ENCODE assay signal across 14 cellular contexts in the genomic region with DNA sequence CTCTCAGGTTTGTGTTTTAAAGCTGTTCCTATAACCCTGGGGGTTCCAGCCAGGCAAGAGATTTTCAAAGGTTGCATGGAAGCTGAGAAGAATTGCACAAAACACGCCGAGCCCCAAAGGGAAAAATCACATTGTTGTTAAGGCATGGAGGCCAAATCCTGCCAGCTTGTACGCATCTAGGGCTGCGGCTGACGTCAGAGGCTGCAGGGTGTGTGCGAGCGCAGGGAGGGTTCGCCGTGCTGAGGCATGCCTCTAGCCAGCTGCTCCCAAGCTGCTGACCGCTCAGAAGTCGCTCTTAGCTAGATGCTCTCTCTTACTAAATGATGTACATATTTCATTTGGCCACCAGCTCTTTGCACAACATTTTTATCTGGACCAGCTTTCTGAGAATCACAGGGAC.
DNase-seq lines count a peak whose midpoint lies in the region; ATAC-seq and TF ChIP-seq lines count a peak whose summit lies in the region.
"Had no signal": no experiment of that assay in that cellular context is flagged by ENCODE, and none has a peak within 500 bp of the region (broad histone marks: within the 10 kb centered on the region; RNA-seq: fewer than 3 reads in every experiment).

No MANE protein-coding gene starts in this region.

- H2AFZ ChIP-seq in PC-3 (ENCODE audit: low read length): no peak overlapping the region
- H2AFZ ChIP-seq: hepatocyte had no signal

- H3K9me3 ChIP-seq in PC-3 (ENCODE audit: low read length): no peaks in the 10 kb centered on the region
- H3K9me3 ChIP-seq: neutrophil, thoracic aorta had no signal

- ATAC-seq in omental fat pad (ENCODE audit: low FRiP score) (peak; percentile 59), GM21717 (IDR thresholded peaks at IDR 0.05; ENCODE audit: unreplicated experiment) (no peak), PC-3 (no peak)
- ATAC-seq in activated naive CD4-positive, alpha-beta T cell treated with anti-CD3 and anti-CD28 coated beads, Interleukin-2, amount 50 U/mL, for 72 hours: no peak

- no peaks in the 10 kb centered on the region for H3K36me3 ChIP-seq in PC-3 (ENCODE audit: low read depth, low read length)
- H3K36me3 ChIP-seq: neutrophil, thoracic aorta had no signal

- no peak overlapping the region for H3K4me2 ChIP-seq in PC-3 (ENCODE audit: low read length)
- H3K4me2 ChIP-seq: hepatocyte had no signal

- no peak overlapping the region for H3K4me3 ChIP-seq in AG10803 (ENCODE audit: low read length)
- H3K4me3 ChIP-seq in fibroblast of villous mesenchyme (ENCODE audit: low read depth, low read length): no peak overlapping the region
- no peak overlapping the region for H3K4me3 ChIP-seq in PC-3 (ENCODE audit: low read length)
- H3K4me3 ChIP-seq: hepatocyte, thoracic aorta had no signal

- H3K27ac Mint-ChIP-seq in activated naive CD4-positive, alpha-beta T cell treated with anti-CD3 and anti-CD28 coated beads, Interleukin-2, amount 50 U/mL, for 72 hours: no peak overlapping the region

- DNase-seq in AG10803 (ENCODE audit: low read depth): peak; percentile 77
- peak; percentile 40 for DNase-seq in NCI-H69 (lab: John Stamatoyannopoulos, UW)
- DNase-seq in fibroblast of villous mesenchyme (ENCODE audit: low read depth): peak; percentile 89
- no peak for DNase-seq in omental fat pad (ENCODE audit: low spot score)
- no peak for DNase-seq in activated naive CD4-positive, alpha-beta T cell treated with anti-CD3 and anti-CD28 coated beads, Interleukin-2, amount 50 U/mL, for 72 hours (ENCODE audit: low spot score in 2 of 2)
- no peak for DNase-seq in activated gamma-delta T cell (lab: John Stamatoyannopoulos, UW)
- no peak for DNase-seq in PC-3
- DNase-seq: activated gamma-delta T cell treated with Interleukin-2 at 50 U/mL for 16 hours; effector memory CD4-positive, alpha-beta T cell; NCI-H2029 treated with DMSO at 0.1 percent for 48 hours had no signal

- H3K9me3 Mint-ChIP-seq in activated naive CD4-positive, alpha-beta T cell treated with anti-CD3 and anti-CD28 coated beads, Interleukin-2, amount 50 U/mL, for 72 hours: peaks cover 0 to 11% of the 10 kb centered on the region in 2 donors

- H4K20me1 ChIP-seq in PC-3 (ENCODE audit: low read length): no peaks in the 10 kb centered on the region

- intact Hi-C loops in PC-3 (cut with micrococcal nuclease): no loop called here

- TF ChIP-seq CTCF in AG10803 (conservative IDR thresholded peaks at IDR 0.05; ENCODE audit: low read length) (no peak), fibroblast of villous mesenchyme (IDR thresholded peaks at IDR 0.05; ENCODE audit: insufficient read depth, low read depth, low read length) (no peak), omental fat pad (IDR thresholded peaks at IDR 0.05) (no peak), PC-3 (conservative IDR thresholded peaks at IDR 0.05; ENCODE audit: low read depth, low read length) (no peak)

- H3K4me1 ChIP-seq in PC-3 (ENCODE audit: insufficient read depth, low read length): no peaks in the 10 kb centered on the region

- H3F3A ChIP-seq in PC-3 (ENCODE audit: low read length, unreplicated experiment): no peaks in the 10 kb centered on the region

- no peak overlapping the region for H3K9ac ChIP-seq in PC-3 (ENCODE audit: low read length)

- H3K27ac ChIP-seq in PC-3 (ENCODE audit: low read length): no peak overlapping the region
- H3K27ac ChIP-seq: hepatocyte, neutrophil, thoracic aorta had no signal

- H3K27me3 ChIP-seq in PC-3 (ENCODE audit: low read length): no peaks in the 10 kb centered on the region
- H3K27me3 ChIP-seq: hepatocyte, neutrophil had no signal

- no TSS peak for BruUV-seq in PC-3 (replicated peaks; lab: Mats Ljungman, UMichigan)

- H3K9me2 ChIP-seq in PC-3 (replicated peaks; ENCODE audit: low read length): no peaks in the 10 kb centered on the region

- no peaks in the 10 kb centered on the region for H3K36me3 Mint-ChIP-seq in activated naive CD4-positive, alpha-beta T cell treated with anti-CD3 and anti-CD28 coated beads, Interleukin-2, amount 50 U/mL, for 72 hours

- no peaks in the 10 kb centered on the region for H3K79me2 ChIP-seq in PC-3 (ENCODE audit: low read length)
- H3K79me2 ChIP-seq: hepatocyte had no signal

- POLR2A ChIA-PET in PC-3 (lab: Charles Lee; ENCODE audit: unreplicated experiment): no interaction called here

- CTCF ChIA-PET in PC-3 (lab: Charles Lee): no interaction called here

Comparison
In these comparisons a context has a peak if more than half of its experiments do, and no peak if none do; other contexts are left out.
1. DNase-seq: peak in AG10803 (single experiment), NCI-H69 (single experiment) and fibroblast of villous mesenchyme (single experiment); none in omental fat pad (single experiment), activated naive CD4-positive, alpha-beta T cell treated with anti-CD3 and anti-CD28 coated beads, Interleukin-2, amount 50 U/mL, for 72 hours (0 of 2), activated gamma-delta T cell (single experiment) and PC-3 (single experiment).